In the genomic region with DNA sequence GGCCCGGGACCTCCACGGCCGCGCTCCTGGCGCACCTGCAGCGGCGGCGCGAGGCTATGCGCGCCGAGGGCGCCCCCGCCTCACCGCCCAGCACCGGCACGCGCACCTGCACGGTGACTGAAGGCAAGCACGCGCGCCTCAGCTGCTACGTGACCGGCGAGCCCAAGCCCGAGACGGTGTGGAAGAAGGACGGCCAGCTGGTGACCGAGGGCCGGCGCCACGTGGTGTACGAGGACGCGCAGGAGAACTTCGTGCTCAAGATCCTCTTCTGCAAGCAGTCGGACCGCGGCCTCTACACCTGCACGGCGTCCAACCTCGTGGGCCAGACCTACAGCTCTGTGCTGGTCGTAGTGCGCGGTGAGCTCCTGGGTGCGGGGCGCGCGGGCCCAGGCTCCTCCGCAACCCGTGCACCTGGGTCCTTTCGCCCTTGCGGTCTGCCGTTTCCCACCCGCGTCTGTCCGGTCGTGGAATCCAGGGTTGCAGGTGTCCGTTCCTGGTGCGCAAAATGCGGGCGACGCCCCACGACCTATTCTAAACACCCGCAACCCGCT, we compare ENCODE assay signal across 9 cellular contexts. TPM values are rescaled to one million over a fixed set of nuclear protein-coding genes. Genes with fewer than 3 reads are reported as not detected.
A peak's percentile ranks its signal among the peaks of the same experiment; 100 is the strongest.
DNase-seq lines count a peak whose midpoint lies in the region; ATAC-seq, FAIRE-seq and TF ChIP-seq lines count a peak whose summit lies in the region.
"Had no signal": no experiment of that assay in that cellular context is flagged by ENCODE, and none has a peak within 500 bp of the region (broad histone marks: within the 10 kb centered on the region; RNA-seq: fewer than 3 reads in every experiment).

No MANE protein-coding gene starts in this region.

- no peak for TF ChIP-seq CTCF in A549 (IDR thresholded peaks at IDR 0.05)
- TF ChIP-seq CTCF in GM23338 (conservative IDR thresholded peaks at IDR 0.05; ENCODE audit: low read depth in 2 of 2), result no peak
- no peak for TF ChIP-seq CTCF in neural cell (IDR thresholded peaks at IDR 0.05; ENCODE audit: poor library complexity, severe bottlenecking)

- H3K4me1 ChIP-seq in A549 (peaks cover 24% of the 10 kb centered on the region), GM23338 (ENCODE audit: insufficient read depth) (no peaks in the 10 kb centered on the region)

- H3K9me3 Mint-ChIP-seq in GM23338, result peaks cover 3% of the 10 kb centered on the region; the same call in 1 of the 3 replicates
- no peaks in the 10 kb centered on the region for H3K9me3 Mint-ChIP-seq in dendritic cell treated with granulocyte-macrophage colony-stimulating factor and Interleukin-4, amounts not matched to agents 40 ng/mL and 50 ng/mL, for 4 days
- H3K9me3 Mint-ChIP-seq: stimulated activated naive CD8-positive, alpha-beta T cell treated with anti-CD3 and anti-CD28 coated beads, Interleukin-15, Interleukin-2, amounts not matched to agents 100 ng/mL and 50 ng/mL, for 24 hours had no signal

- intact Hi-C loops in dendritic cell treated with granulocyte-macrophage colony-stimulating factor and Interleukin-4, amounts not matched to agents 40 ng/mL and 50 ng/mL, for 4 days (cut with micrococcal nuclease), result no loop called here

- 0 out of 3 replicates have a peak, but pooled peaks cover 3% of the 10 kb centered on the region for H3K4me1 Mint-ChIP-seq in GM23338
- peaks cover 8% of the 10 kb centered on the region for H3K4me1 Mint-ChIP-seq in dendritic cell treated with granulocyte-macrophage colony-stimulating factor and Interleukin-4, amounts not matched to agents 40 ng/mL and 50 ng/mL, for 4 days (ENCODE audit: low read depth)

- H3K4me3 ChIP-seq in A549, result peak overlapping the region; percentile 63; the same call in 1 of the 3 replicates
- peak overlapping the region; percentile 82 for H3K4me3 ChIP-seq in GM23338
- H3K4me3 ChIP-seq in neural cell (ENCODE audit: low read length), result peak overlapping the region; percentile 77

- TF ChIP-seq EP300 in A549 (IDR thresholded peaks at IDR 0.05), result no peak
- no peak for TF ChIP-seq EP300 in neural cell (conservative IDR thresholded peaks at IDR 0.05; ENCODE audit: poor library complexity, severe bottlenecking)

- H3K9me2 ChIP-seq in GM23338 (ENCODE audit: insufficient read depth), result no peaks in the 10 kb centered on the region
- H3K9me2 ChIP-seq in neural cell (ENCODE audit: insufficient read depth, low read length), result no peaks in the 10 kb centered on the region

- no peak overlapping the region for H3K9ac ChIP-seq in neural cell (ENCODE audit: low read length)

- H4K20me1 ChIP-seq in GM23338 (replicated peaks; ENCODE audit: insufficient read depth) (0 out of 2 replicates have a peak, but pooled peaks cover 4% of the 10 kb centered on the region), neural cell (ENCODE audit: insufficient read depth) (no peaks in the 10 kb centered on the region)

- H3K36me3 ChIP-seq in GM23338 (ENCODE audit: insufficient read depth) (no peaks in the 10 kb centered on the region), neural cell (ENCODE audit: insufficient read depth, low read length) (no peaks in the 10 kb centered on the region)

- POLR2A ChIA-PET in A549 (lab: Yijun Ruan, JAX), result no interaction called here

- H3K27ac ChIP-seq in A549, result peak overlapping the region; percentile 94 to 95; a peak in 4 of 6 replicates
- no peak overlapping the region for H3K27ac ChIP-seq in GM23338 (ENCODE audit: low read depth)
- H3K27ac ChIP-seq in neural cell (ENCODE audit: low read length), result no peak overlapping the region

- H3K27ac Mint-ChIP-seq in GM23338, result no peak overlapping the region
- H3K27ac Mint-ChIP-seq in dendritic cell treated with granulocyte-macrophage colony-stimulating factor and Interleukin-4, amounts not matched to agents 40 ng/mL and 50 ng/mL, for 4 days, result no peak overlapping the region

- FAIRE-seq in A549 (lab: Jason Lieb, UNC), result no peak

- H3K27me3 ChIP-seq in GM23338 (ENCODE audit: insufficient read depth) (peaks cover 18% of the 10 kb centered on the region), neural cell (ENCODE audit: insufficient read depth, low read depth, low read length) (peaks cover 6% of the 10 kb centered on the region)

- H3K36me3 Mint-ChIP-seq in GM23338 (ENCODE audit: low read depth), result peaks cover 10% of the 10 kb centered on the region
- H3K36me3 Mint-ChIP-seq in dendritic cell treated with granulocyte-macrophage colony-stimulating factor and Interleukin-4, amounts not matched to agents 40 ng/mL and 50 ng/mL, for 4 days (ENCODE audit: low read depth), result no peaks in the 10 kb centered on the region

- ATAC-seq in A549 (no peak), GM23338 (peak; percentile 24), GM18873 (IDR thresholded peaks at IDR 0.05; ENCODE audit: low FRiP score, unreplicated experiment) (no peak)

- peak overlapping the region; percentile 47; the same call in 1 of the 2 replicates for H2AFZ ChIP-seq in GM23338
- H2AFZ ChIP-seq in neural cell (ENCODE audit: low read depth, low read length), result no peak overlapping the region

- no peaks in the 10 kb centered on the region for H3F3A ChIP-seq in GM23338 (replicated peaks; ENCODE audit: low read depth)
- H3F3A ChIP-seq in neural cell (ENCODE audit: insufficient read depth, low read length, poor library complexity, severe bottlenecking), result no peaks in the 10 kb centered on the region

- H3K9me3 ChIP-seq in A549 (no peaks in the 10 kb centered on the region), neural cell (ENCODE audit: low read length) (no peaks in the 10 kb centered on the region)

- H3K79me2 ChIP-seq in GM23338 (replicated peaks; ENCODE audit: insufficient read depth) (no peaks in the 10 kb centered on the region), neural cell (replicated peaks; ENCODE audit: insufficient read depth, low read length) (no peaks in the 10 kb centered on the region)

- 95% methylated on average over 64 of the region's 66 CpGs for WGBS in A549 (ENCODE audit: missing lambda C conversion rate)

- TF ChIP-seq POLR2A in A549 (IDR thresholded peaks at IDR 0.05; ENCODE audit: low read length), result no peak

- H3K4me2 ChIP-seq in A549, result peak overlapping the region; percentile 98
- H3K4me2 ChIP-seq in GM23338, result peak overlapping the region; percentile 73; the same call in 1 of the 2 replicates
- no peak overlapping the region for H3K4me2 ChIP-seq in neural cell (ENCODE audit: low read length)

- peak overlapping the region; percentile 89 for H3K4me3 Mint-ChIP-seq in GM23338
- H3K4me3 Mint-ChIP-seq in dendritic cell treated with granulocyte-macrophage colony-stimulating factor and Interleukin-4, amounts not matched to agents 40 ng/mL and 50 ng/mL, for 4 days, result peak overlapping the region; percentile 31

- H3K27me3 Mint-ChIP-seq in GM23338 (ENCODE audit: insufficient read depth, low read depth, poor library complexity), result peaks cover 20% of the 10 kb centered on the region
- peaks cover 33% of the 10 kb centered on the region for H3K27me3 Mint-ChIP-seq in dendritic cell treated with granulocyte-macrophage colony-stimulating factor and Interleukin-4, amounts not matched to agents 40 ng/mL and 50 ng/mL, for 4 days
- H3K27me3 Mint-ChIP-seq: stimulated activated naive CD8-positive, alpha-beta T cell treated with anti-CD3 and anti-CD28 coated beads, Interleukin-15, Interleukin-2, amounts not matched to agents 100 ng/mL and 50 ng/mL, for 24 hours had no signal

- CTCF ChIA-PET in A549 (lab: Yijun Ruan, JAX), result interaction anchor here (0.9 to 2.2 kb wide), 4 partner anchors 9 to 213 kb away, joined by 3 to 10 read pairs (median 4); no protein-coding TSS in a partner anchor

- TF ChIP-seq RAD21 in A549 (conservative IDR thresholded peaks at IDR 0.05 in 1 of 2, IDR thresholded peaks at IDR 0.05 in 1 of 2) (no peak), neural cell (conservative IDR thresholded peaks at IDR 0.05) (no peak)

- DNase-seq in A549 (ENCODE audit: low read depth in 1 of 2, low spot score in 1 of 2) (no peak), GM23338 (ENCODE audit: low spot score) (peak; percentile 61), NCI-H1048 (lab: John Stamatoyannopoulos, UW) (no peak), NCI-H146 (lab: John Stamatoyannopoulos, UW) (no peak), NCI-H1105 (lab: John Stamatoyannopoulos, UW) (no peak)

TF ChIP-seq in A549, 52 proteins besides CTCF, POLR2A, EP300 and RAD21 (continues in another document):
- TF ChIP-seq GATA3 (IDR thresholded peaks at IDR 0.05; ENCODE audit: borderline replicate concordance) (no peak), JUNB (IDR thresholded peaks at IDR 0.05) (no peak)

TF ChIP-seq in GM23338, 12 proteins besides CTCF, POLR2A, EP300 and RAD21 (continues in another document):
- TF ChIP-seq ZNF114 (CRISPR knock-in tag; IDR thresholded peaks at IDR 0.05), result no peak

RNA-seq across cellular contexts. Expression of a gene that starts 4.6 kb away (rescaled TPM):
- polyA plus RNA-seq in A549 (2011; rRNA removed), result 3.1 and 5.7 TPM in 2 replicates
- 4.9 and 6.5 TPM in 2 replicates for polyA plus RNA-seq in A549 (2012; cell fraction: cytosol; rRNA removed)
- polyA plus RNA-seq in A549 (2012; cell fraction: nucleus; rRNA removed), result 42.9 and 51.7 TPM in 2 replicates
- polyA plus RNA-seq in A549 (2017; fragmentation: RNase III; extraction: RNeasy Plus Mini Kit Qiagen cat#74134 plus additional on column Dnase treatment), result 5.7 to 6.8 TPM (median 6.5 TPM) in 3 replicates
- 9.9 and 13.6 TPM in 2 replicates for polyA minus RNA-seq in A549 (2011; rRNA and poly(A)+ RNA removed)
- 21.5 and 38.5 TPM in 2 replicates for total RNA-seq in GM23338 (2014; rRNA removed; shearing (Covaris generic))
- 8.4 and 9.6 TPM in 2 replicates for polyA plus RNA-seq in GM23338 (2016; fragmentation: Nextera tagmentation; extraction: Ambion mirVana)
- polyA plus RNA-seq in neural cell, result 7.2 and 10.2 TPM in 2 replicates
- polyA minus RNA-seq in neural cell, result 15.4 and 17.3 TPM in 2 replicates

RNA-seq across cellular contexts. Expression of a gene that starts 46.9 kb away (rescaled TPM):
- polyA plus RNA-seq in A549 (2011; rRNA removed) (1.5 TPM in 2 replicates), A549 (2017; fragmentation: RNase III; extraction: RNeasy Plus Mini Kit Qiagen cat#74134 plus additional on column Dnase treatment) (2.2 to 3.1 TPM (median 2.6 TPM) in 3 replicates), GM23338 (2016; fragmentation: Nextera tagmentation; extraction: Ambion mirVana) (1.1 TPM in 2 replicates), neural cell (5.5 TPM in 2 replicates)
- 2.8 and 4.7 TPM in 2 replicates for polyA plus RNA-seq in A549 (2012; cell fraction: cytosol; rRNA removed)
- polyA plus RNA-seq in A549 (2012; cell fraction: nucleus; rRNA removed), result 8.0 and 9.4 TPM in 2 replicates
- polyA minus RNA-seq in A549 (2011; rRNA and poly(A)+ RNA removed), result 1.9 and 2.4 TPM in 2 replicates
- total RNA-seq in GM23338 (2014; rRNA removed; shearing (Covaris generic)), result 7.3 and 10.3 TPM in 2 replicates
- 6.7 and 8.8 TPM in 2 replicates for polyA minus RNA-seq in neural cell

Comparison
In these comparisons a context has a peak if more than half of its experiments do, and no peak if none do; other contexts are left out.
1. H3K27ac ChIP-seq: peak in A549 (2 of 2); none in GM23338 (single experiment) and neural cell (single experiment).
2. Peak in every context shown above with its lines, with median percentiles within 50 percentile points of each other: H3K4me3 ChIP-seq.